ENCODE assay signal across 8 cellular contexts in genomic region chr15:79595995-79596622, GRCh38.
A peak's percentile ranks its signal among the peaks of the same experiment; 100 is the strongest.
DNase-seq lines count a peak whose midpoint lies in the region; ATAC-seq, FAIRE-seq and TF ChIP-seq lines count a peak whose summit lies in the region.

No MANE protein-coding gene starts in this region.

- 35 to 37% methylated on average over 4 of the region's 4 CpGs for WGBS in pancreas, 2 donors

- H3K27me3 ChIP-seq in pancreas: no peaks in the 10 kb centered on the region

- peak; percentile 98 for ATAC-seq in GM21360 (IDR thresholded peaks at IDR 0.05; ENCODE audit: unreplicated experiment)
- ATAC-seq in HG03520 (IDR thresholded peaks at IDR 0.05; ENCODE audit: unreplicated experiment): peak; percentile 95
- peak; percentile 93 to 99 (median 96) for ATAC-seq in pancreas

- CTCF ChIA-PET in activated CD4-positive, alpha-beta T cell treated with anti-CD3 and anti-CD28 coated beads, Interleukin-2, amount 10 ng/mL, durations not matched to agents 7 days and 5 days (lab: Charles Lee): interaction anchor here (0.7 to 1.6 kb wide), 16 partner anchors 10 to 299 kb away, joined by 3 to 10 read pairs (median 4); partner anchors contain the start of gene TMED3

- H3K36me3 ChIP-seq in pancreas: no peaks in the 10 kb centered on the region

- peaks cover 3% of the 10 kb centered on the region for H3K27me3 Mint-ChIP-seq in activated CD4-positive, alpha-beta T cell treated with anti-CD3 and anti-CD28 coated beads, Interleukin-2, amount 10 ng/mL, durations not matched to agents 7 days and 5 days

- no peaks in the 10 kb centered on the region for H3K9me3 ChIP-seq in pancreas

- intact Hi-C loops in pancreas (cut with DNase I): no loop called here

- H3K4me3 ChIP-seq in pancreas: no peak overlapping the region

- no peak overlapping the region for H3K4me3 Mint-ChIP-seq in activated CD4-positive, alpha-beta T cell treated with anti-CD3 and anti-CD28 coated beads, Interleukin-2, amount 10 ng/mL, durations not matched to agents 7 days and 5 days

- peaks cover 4% of the 10 kb centered on the region for H3K4me1 Mint-ChIP-seq in activated CD4-positive, alpha-beta T cell treated with anti-CD3 and anti-CD28 coated beads, Interleukin-2, amount 10 ng/mL, durations not matched to agents 7 days and 5 days

- H3K4me1 ChIP-seq in pancreas: no peaks in the 10 kb centered on the region

- no peak overlapping the region for H3K27ac ChIP-seq in pancreas

- no peaks in the 10 kb centered on the region for H3K9me3 Mint-ChIP-seq in activated CD4-positive, alpha-beta T cell treated with anti-CD3 and anti-CD28 coated beads, Interleukin-2, amount 10 ng/mL, durations not matched to agents 7 days and 5 days

- no peaks in the 10 kb centered on the region for H3K36me3 Mint-ChIP-seq in activated CD4-positive, alpha-beta T cell treated with anti-CD3 and anti-CD28 coated beads, Interleukin-2, amount 10 ng/mL, durations not matched to agents 7 days and 5 days (ENCODE audit: low read depth)

- H3K27ac Mint-ChIP-seq in activated CD4-positive, alpha-beta T cell treated with anti-CD3 and anti-CD28 coated beads, Interleukin-2, amount 10 ng/mL, durations not matched to agents 7 days and 5 days: no peak overlapping the region

- FAIRE-seq in pancreas (lab: Jason Lieb, UNC): no peak

- peak; percentile 62 to 69 (median 66) for TF ChIP-seq CTCF in pancreas (IDR thresholded peaks at IDR 0.05)

- peak; percentile 59 for DNase-seq in Daoy (ENCODE audit: low read depth)
- DNase-seq in NCI-H446 treated with DMSO at 0.1 percent for 48 hours (lab: John Stamatoyannopoulos, UW): peak; percentile 58
- DNase-seq in activated CD4-positive, alpha-beta T cell treated with anti-CD3 and anti-CD28 coated beads, Interleukin-2, amount 10 ng/mL, durations not matched to agents 7 days and 5 days: peak; percentile 76
- DNase-seq in fibroblast of the conjunctiva (ENCODE audit: low read depth): peak; percentile 69
- DNase-seq in pancreas: peak in 4 of 6 donors; percentile 25 to 55 (median 40)
- DNase-seq in cortex of kidney (lab: John Stamatoyannopoulos, UW): no peak

- POLR2A ChIA-PET in activated CD4-positive, alpha-beta T cell treated with anti-CD3 and anti-CD28 coated beads, Interleukin-2, amount 10 ng/mL, durations not matched to agents 7 days and 5 days (lab: Charles Lee): no interaction called here
